8 cellular contexts compared by ENCODE assay signal in the genomic region with DNA sequence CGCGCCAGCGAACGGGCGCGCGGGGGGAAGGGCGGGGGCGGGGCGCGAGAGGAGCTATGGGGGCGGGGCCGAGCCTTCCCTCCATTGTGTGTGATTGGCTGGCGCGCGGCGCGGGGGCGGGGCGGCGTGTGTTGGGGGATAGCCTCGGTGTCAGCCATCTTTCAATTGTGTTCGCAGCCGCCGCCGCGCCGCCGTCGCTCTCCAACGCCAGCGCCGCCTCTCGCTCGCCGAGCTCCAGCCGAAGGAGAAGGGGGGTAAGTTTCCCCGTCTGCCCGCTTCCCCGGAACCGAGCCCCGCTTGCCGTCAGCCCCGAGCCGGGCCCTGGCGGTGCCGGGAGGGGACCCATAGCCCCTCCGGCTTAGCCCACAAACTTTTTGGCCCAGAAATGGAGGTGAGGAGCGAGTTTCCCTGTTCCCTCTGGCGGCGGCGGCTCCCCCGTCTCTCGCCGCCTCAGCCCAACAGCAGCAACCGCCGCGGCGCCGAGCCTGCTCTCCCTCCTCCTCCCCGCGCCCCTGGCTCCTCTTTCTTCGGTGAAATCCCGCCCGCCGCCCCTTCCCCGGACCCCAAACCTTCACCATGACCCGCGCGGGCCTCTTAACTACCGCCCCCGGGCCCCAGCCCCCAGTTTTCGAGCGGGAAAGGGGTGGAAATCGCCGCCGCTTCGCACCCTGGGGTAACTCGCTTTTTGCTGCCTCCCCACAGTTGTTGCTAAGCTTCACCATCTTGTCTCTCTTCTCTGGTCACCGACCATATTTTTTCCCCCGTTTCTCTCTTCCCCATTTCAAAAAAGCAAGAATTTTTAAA.
DNase-seq lines count a peak whose midpoint lies in the region; ATAC-seq and TF ChIP-seq lines count a peak whose summit lies in the region.

H3-3A (plus strand) TSS at position 159 of the 804 bp plus-strand sequence. CDS start 1,636 bp downstream, outside the sequence.

- ATAC-seq in GM19025 (IDR thresholded peaks at IDR 0.05; ENCODE audit: low read depth, unreplicated experiment) (peak; percentile 67), HG03280 (IDR thresholded peaks at IDR 0.05; ENCODE audit: unreplicated experiment) (peak; percentile 75)

- no peak for TF ChIP-seq CTCF in AG09309 (IDR thresholded peaks at IDR 0.05; ENCODE audit: control insufficient read depth, insufficient read depth, low read depth, low read length, missing control alignments)

- DNase-seq in AG09309 (ENCODE audit: low read depth) (no peak), NCI-H345 treated with DMSO at 0.1 percent for 48 hours (lab: John Stamatoyannopoulos, UW; ENCODE audit: unreplicated experiment) (peak; percentile 85), caudate nucleus (lab: John Stamatoyannopoulos, UW) (peak; percentile 52 to 99 (median 95)), iris pigment epithelial cell (ENCODE audit: low read depth) (peak; percentile 92)
- peak; percentile 97 to 99 (median 98) for DNase-seq in activated CD4-positive, CD25-positive, alpha-beta regulatory T cell (lab: John Stamatoyannopoulos, UW)
- peak; percentile 99 for DNase-seq in stimulated activated CD4-positive, alpha-beta T cell treated with anti-CD3 and anti-CD28 coated beads, Interleukin-12 subunit alpha, Interleukin-12 subunit beta, amount 100 ng/mL, for 4 hours

- peak within 1 kb of the TSS; percentile 98 for H3K27ac ChIP-seq in caudate nucleus (ENCODE audit: low read depth, low read length)

- H3K4me3 ChIP-seq in AG09309 (ENCODE audit: control insufficient read depth, low read depth, low read length), result peak within 1 kb of the TSS; percentile 96
